In the genomic region with DNA sequence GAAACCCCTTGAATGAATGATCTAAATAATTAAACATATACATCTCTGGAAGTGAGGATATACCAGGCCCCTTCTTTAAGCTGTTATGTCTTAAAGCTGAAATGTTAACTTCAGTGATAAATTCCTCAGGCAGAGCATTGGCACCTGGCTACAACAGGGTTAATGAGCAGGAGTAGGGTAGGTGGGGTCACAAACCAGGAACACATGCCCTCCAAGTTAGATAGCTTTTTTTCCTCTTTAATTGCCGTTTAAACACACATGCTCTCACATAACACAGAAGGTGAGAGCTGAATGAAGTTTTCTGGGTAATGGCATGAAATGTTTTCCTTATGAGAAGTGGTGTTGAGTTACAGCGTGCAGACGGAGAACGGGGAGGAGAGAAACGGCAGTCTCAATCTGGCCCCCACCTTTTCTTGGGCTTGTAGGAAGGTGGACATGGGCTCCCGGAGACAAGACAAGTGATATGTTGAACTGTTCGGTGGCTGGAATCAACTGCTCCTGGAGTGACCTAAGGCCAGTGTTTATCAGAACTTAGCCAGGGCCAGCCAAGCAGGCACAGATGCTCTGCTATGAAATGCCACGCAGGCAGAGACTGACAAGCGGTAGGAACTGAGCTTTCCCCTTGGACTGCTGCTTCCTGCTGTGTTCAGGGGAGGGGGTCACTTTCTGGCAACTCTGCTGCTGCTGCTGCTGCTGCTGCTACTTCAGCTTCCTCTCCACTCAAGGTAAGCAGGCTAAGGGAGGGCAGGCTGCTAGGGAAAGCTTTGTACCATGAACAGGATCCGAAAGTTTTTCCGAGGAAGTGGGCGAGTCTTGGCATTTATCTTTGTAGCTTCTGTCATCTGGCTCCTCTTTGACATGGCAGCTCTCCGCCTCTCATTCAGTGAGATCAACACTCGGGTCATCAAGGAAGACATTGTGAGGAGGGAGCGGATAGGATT, we compare ENCODE assay signal across 8 cellular contexts. TPM values are rescaled to one million over a fixed set of nuclear protein-coding genes. Genes with fewer than 3 reads are reported as not detected.
DNase-seq lines count a peak whose midpoint lies in the region; TF ChIP-seq lines count a peak whose summit lies in the region.

A gene with protein sequence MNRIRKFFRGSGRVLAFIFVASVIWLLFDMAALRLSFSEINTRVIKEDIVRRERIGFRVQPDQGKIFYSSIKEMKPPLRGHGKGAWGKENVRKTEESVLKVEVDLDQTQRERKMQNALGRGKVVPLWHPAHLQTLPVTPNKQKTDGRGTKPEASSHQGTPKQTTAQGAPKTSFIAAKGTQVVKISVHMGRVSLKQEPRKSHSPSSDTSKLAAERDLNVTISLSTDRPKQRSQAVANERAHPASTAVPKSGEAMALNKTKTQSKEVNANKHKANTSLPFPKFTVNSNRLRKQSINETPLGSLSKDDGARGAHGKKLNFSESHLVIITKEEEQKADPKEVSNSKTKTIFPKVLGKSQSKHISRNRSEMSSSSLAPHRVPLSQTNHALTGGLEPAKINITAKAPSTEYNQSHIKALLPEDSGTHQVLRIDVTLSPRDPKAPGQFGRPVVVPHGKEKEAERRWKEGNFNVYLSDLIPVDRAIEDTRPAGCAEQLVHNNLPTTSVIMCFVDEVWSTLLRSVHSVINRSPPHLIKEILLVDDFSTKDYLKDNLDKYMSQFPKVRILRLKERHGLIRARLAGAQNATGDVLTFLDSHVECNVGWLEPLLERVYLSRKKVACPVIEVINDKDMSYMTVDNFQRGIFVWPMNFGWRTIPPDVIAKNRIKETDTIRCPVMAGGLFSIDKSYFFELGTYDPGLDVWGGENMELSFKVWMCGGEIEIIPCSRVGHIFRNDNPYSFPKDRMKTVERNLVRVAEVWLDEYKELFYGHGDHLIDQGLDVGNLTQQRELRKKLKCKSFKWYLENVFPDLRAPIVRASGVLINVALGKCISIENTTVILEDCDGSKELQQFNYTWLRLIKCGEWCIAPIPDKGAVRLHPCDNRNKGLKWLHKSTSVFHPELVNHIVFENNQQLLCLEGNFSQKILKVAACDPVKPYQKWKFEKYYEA (plus strand): TSS at position 394 of the 941 bp plus-strand sequence. CDS start 378 bp downstream, at position 772.

- H3K4me3 ChIP-seq in foreskin fibroblast (ENCODE audit: low read depth in 1 of 2, low read length in 2 of 2) (peak within 1 kb of the TSS; percentile 55 to 63), ovary (peak within 1 kb of the TSS; percentile 3)

- TF ChIP-seq EP300 in ovary (IDR thresholded peaks at IDR 0.05): no peak

- H3K27me3 ChIP-seq in ovary: no peaks in the 10 kb centered on the region

- no peak within 1 kb of the TSS for H3K27ac ChIP-seq in ovary

- no peak for TF ChIP-seq CTCF in foreskin fibroblast (IDR thresholded peaks at IDR 0.05; ENCODE audit: low read depth, low read length)
- TF ChIP-seq CTCF in ovary (IDR thresholded peaks at IDR 0.05): no peak

- TF ChIP-seq POLR2A in ovary (IDR thresholded peaks at IDR 0.05): no peak

- no peaks in the 10 kb centered on the region for H3K9me3 ChIP-seq in ES-I3 (ENCODE audit: control insufficient read depth, insufficient read depth, low read length)
- no peaks in the 10 kb centered on the region for H3K9me3 ChIP-seq in ovary

- H3K36me3 ChIP-seq in ES-I3 (ENCODE audit: insufficient read depth, low read length) (no peaks in the 10 kb centered on the region), ovary (no peaks in the 10 kb centered on the region)

- 9 to 12% (median 9%) methylated on average over 15 of the region's 15 CpGs for WGBS in ovary, 3 donors

- intact Hi-C loops in ovary (cut with DNase I): no loop called here

- peak; percentile 78 for DNase-seq in OCI-M2 (lab: John Stamatoyannopoulos, UW; ENCODE audit: unreplicated experiment)
- peak; percentile 46 to 72 for DNase-seq in foreskin fibroblast
- DNase-seq in ovary: no peak
- no peak for DNase-seq in NOMO-1 treated with dmso at 0.1 percent for 144 hours (lab: John Stamatoyannopoulos, UW; ENCODE audit: unreplicated experiment)
- no peak for DNase-seq in GDM1 (lab: John Stamatoyannopoulos, UW)
- DNase-seq in occipital lobe (lab: John Stamatoyannopoulos, UW): no peak
- DNase-seq in COR-L47 (lab: John Stamatoyannopoulos, UW): no peak

- H3K9ac ChIP-seq in ES-I3 (ENCODE audit: low read depth, low read length): peak within 1 kb of the TSS; percentile 38; the same call in 1 of the 2 replicates

- H3K4me1 ChIP-seq in ES-I3 (ENCODE audit: insufficient read depth, low read length) (peaks cover 6% of the 10 kb centered on the region; the same call in 1 of the 2 replicates), ovary (ENCODE audit: insufficient read depth) (no peaks in the 10 kb centered on the region)

RNA-seq across cellular contexts. Expression of the gene that starts here (rescaled TPM):
- total RNA-seq in ovary (under 1 TPM in 3 of 7 donors, not detected in 4; 0.12 to 0.80 (median 0.15) TPM), occipital lobe (0.16 TPM)
- under 1 TPM; 0.05 to 0.22 TPM for polyA plus RNA-seq in ovary

Comparison
In these comparisons a context has a peak if more than half of its experiments do, and no peak if none do; other contexts are left out.
1. DNase-seq: peak in OCI-M2 (single experiment) and foreskin fibroblast (2 of 2); none in ovary (0 of 5), NOMO-1 treated with dmso at 0.1 percent for 144 hours (single experiment), GDM1 (single experiment), occipital lobe (single experiment) and COR-L47 (single experiment).